ENCODE assay signal across 2 cellular contexts in the genomic region with DNA sequence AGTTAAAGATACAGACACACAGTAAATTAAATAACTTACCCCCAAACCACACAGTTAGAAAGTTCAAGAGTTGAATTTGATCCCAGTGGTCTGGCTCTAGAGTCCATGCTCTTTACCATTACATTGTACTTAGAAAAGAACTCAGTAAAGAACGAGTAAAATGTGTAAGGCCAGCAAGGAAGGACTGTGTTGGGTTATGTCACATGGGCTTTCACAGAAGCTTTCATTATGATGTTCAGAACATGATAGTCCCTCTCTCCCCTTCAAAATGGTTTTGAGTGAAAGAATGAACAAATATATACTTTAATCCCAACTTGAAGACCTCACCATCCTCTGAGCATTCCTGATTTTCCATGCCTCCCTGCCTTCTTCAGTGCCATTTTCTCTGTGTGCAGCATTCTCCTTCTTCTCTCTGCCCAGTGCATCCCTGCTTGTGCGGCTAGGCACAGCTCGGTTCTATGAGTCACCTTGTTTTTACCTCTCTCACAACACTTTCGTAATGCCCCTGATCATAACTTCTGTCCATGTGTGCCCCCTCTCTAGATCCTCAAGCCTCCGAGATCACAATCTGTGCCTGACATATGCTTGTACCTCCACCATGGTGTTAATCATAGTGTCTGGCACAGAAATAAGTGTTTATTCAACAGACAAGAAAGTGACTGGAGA.
TF ChIP-seq lines count a peak whose summit lies in the region.

No MANE protein-coding gene starts in this region.

TF ChIP-seq in IMR-90, 13 proteins besides CTCF, POLR2A, EP300 and RAD21:
- TF ChIP-seq CEBPB (IDR thresholded peaks at IDR 0.05; ENCODE audit: low read depth, low read length): peak; percentile 35; the same call in 1 of the 2 replicates
- TF ChIP-seq SMC3 (IDR thresholded peaks at IDR 0.05; ENCODE audit: low read depth, low read length): no peak
- no peak for TF ChIP-seq RFX5 (IDR thresholded peaks at IDR 0.05; ENCODE audit: low read depth, low read length)
- TF ChIP-seq, protein P1, sequence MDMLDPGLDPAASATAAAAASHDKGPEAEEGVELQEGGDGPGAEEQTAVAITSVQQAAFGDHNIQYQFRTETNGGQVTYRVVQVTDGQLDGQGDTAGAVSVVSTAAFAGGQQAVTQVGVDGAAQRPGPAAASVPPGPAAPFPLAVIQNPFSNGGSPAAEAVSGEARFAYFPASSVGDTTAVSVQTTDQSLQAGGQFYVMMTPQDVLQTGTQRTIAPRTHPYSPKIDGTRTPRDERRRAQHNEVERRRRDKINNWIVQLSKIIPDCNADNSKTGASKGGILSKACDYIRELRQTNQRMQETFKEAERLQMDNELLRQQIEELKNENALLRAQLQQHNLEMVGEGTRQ (IDR thresholded peaks at IDR 0.05; ENCODE audit: low read depth, low read length): no peak
- peak; percentile 24; the same call in 1 of the 2 replicates for TF ChIP-seq FOS (IDR thresholded peaks at IDR 0.05; ENCODE audit: low read depth, low read length)
- TF ChIP-seq CHD1 (IDR thresholded peaks at IDR 0.05; ENCODE audit: low read depth, low read length): no peak

TF ChIP-seq in HepG2, 621 proteins besides CTCF, POLR2A, EP300 and RAD21:
- no peak for TF ChIP-seq ZBTB42 (CRISPR knock-in tag; IDR thresholded peaks at IDR 0.05)
- no peak for TF ChIP-seq TEAD2 (CRISPR knock-in tag; IDR thresholded peaks at IDR 0.05)
- no peak for TF ChIP-seq SRSF4 (IDR thresholded peaks at IDR 0.05; ENCODE audit: low read depth, low read length, poor library complexity, severe bottlenecking)
- TF ChIP-seq, protein P2, sequence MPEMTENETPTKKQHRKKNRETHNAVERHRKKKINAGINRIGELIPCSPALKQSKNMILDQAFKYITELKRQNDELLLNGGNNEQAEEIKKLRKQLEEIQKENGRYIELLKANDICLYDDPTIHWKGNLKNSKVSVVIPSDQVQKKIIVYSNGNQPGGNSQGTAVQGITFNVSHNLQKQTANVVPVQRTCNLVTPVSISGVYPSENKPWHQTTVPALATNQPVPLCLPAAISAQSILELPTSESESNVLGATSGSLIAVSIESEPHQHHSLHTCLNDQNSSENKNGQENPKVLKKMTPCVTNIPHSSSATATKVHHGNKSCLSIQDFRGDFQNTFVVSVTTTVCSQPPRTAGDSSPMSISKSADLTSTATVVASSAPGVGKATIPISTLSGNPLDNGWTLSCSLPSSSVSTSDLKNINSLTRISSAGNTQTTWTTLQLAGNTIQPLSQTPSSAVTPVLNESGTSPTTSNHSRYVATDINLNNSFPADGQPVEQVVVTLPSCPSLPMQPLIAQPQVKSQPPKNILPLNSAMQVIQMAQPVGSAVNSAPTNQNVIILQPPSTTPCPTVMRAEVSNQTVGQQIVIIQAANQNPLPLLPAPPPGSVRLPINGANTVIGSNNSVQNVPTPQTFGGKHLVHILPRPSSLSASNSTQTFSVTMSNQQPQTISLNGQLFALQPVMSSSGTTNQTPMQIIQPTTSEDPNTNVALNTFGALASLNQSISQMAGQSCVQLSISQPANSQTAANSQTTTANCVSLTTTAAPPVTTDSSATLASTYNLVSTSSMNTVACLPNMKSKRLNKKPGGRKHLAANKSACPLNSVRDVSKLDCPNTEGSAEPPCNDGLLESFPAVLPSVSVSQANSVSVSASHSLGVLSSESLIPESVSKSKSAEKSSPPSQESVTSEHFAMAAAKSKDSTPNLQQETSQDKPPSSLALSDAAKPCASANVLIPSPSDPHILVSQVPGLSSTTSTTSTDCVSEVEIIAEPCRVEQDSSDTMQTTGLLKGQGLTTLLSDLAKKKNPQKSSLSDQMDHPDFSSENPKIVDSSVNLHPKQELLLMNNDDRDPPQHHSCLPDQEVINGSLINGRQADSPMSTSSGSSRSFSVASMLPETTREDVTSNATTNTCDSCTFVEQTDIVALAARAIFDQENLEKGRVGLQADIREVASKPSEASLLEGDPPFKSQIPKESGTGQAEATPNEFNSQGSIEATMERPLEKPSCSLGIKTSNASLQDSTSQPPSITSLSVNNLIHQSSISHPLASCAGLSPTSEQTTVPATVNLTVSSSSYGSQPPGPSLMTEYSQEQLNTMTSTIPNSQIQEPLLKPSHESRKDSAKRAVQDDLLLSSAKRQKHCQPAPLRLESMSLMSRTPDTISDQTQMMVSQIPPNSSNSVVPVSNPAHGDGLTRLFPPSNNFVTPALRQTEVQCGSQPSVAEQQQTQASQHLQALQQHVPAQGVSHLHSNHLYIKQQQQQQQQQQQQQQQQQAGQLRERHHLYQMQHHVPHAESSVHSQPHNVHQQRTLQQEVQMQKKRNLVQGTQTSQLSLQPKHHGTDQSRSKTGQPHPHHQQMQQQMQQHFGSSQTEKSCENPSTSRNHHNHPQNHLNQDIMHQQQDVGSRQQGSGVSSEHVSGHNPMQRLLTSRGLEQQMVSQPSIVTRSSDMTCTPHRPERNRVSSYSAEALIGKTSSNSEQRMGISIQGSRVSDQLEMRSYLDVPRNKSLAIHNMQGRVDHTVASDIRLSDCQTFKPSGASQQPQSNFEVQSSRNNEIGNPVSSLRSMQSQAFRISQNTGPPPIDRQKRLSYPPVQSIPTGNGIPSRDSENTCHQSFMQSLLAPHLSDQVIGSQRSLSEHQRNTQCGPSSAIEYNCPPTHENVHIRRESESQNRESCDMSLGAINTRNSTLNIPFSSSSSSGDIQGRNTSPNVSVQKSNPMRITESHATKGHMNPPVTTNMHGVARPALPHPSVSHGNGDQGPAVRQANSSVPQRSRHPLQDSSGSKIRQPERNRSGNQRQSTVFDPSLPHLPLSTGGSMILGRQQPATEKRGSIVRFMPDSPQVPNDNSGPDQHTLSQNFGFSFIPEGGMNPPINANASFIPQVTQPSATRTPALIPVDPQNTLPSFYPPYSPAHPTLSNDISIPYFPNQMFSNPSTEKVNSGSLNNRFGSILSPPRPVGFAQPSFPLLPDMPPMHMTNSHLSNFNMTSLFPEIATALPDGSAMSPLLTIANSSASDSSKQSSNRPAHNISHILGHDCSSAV (CRISPR knock-in tag; IDR thresholded peaks at IDR 0.05; ENCODE audit: borderline replicate concordance): no peak
- TF ChIP-seq ZNF577 (CRISPR knock-in tag; IDR thresholded peaks at IDR 0.05; ENCODE audit: borderline replicate concordance, low read depth): no peak
- no peak for TF ChIP-seq JDP2 (CRISPR knock-in tag; IDR thresholded peaks at IDR 0.05; ENCODE audit: borderline replicate concordance)
- TF ChIP-seq ZNF782 (CRISPR knock-in tag; IDR thresholded peaks at IDR 0.05; ENCODE audit: borderline replicate concordance): no peak
- TF ChIP-seq, protein P3, sequence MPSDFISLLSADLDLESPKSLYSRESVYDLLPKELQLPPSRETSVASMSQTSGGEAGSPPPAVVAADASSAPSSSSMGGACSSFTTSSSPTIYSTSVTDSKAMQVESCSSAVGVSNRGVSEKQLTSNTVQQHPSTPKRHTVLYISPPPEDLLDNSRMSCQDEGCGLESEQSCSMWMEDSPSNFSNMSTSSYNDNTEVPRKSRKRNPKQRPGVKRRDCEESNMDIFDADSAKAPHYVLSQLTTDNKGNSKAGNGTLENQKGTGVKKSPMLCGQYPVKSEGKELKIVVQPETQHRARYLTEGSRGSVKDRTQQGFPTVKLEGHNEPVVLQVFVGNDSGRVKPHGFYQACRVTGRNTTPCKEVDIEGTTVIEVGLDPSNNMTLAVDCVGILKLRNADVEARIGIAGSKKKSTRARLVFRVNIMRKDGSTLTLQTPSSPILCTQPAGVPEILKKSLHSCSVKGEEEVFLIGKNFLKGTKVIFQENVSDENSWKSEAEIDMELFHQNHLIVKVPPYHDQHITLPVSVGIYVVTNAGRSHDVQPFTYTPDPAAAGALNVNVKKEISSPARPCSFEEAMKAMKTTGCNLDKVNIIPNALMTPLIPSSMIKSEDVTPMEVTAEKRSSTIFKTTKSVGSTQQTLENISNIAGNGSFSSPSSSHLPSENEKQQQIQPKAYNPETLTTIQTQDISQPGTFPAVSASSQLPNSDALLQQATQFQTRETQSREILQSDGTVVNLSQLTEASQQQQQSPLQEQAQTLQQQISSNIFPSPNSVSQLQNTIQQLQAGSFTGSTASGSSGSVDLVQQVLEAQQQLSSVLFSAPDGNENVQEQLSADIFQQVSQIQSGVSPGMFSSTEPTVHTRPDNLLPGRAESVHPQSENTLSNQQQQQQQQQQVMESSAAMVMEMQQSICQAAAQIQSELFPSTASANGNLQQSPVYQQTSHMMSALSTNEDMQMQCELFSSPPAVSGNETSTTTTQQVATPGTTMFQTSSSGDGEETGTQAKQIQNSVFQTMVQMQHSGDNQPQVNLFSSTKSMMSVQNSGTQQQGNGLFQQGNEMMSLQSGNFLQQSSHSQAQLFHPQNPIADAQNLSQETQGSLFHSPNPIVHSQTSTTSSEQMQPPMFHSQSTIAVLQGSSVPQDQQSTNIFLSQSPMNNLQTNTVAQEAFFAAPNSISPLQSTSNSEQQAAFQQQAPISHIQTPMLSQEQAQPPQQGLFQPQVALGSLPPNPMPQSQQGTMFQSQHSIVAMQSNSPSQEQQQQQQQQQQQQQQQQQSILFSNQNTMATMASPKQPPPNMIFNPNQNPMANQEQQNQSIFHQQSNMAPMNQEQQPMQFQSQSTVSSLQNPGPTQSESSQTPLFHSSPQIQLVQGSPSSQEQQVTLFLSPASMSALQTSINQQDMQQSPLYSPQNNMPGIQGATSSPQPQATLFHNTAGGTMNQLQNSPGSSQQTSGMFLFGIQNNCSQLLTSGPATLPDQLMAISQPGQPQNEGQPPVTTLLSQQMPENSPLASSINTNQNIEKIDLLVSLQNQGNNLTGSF (CRISPR knock-in tag; IDR thresholded peaks at IDR 0.05): no peak
- TF ChIP-seq, protein P4, sequence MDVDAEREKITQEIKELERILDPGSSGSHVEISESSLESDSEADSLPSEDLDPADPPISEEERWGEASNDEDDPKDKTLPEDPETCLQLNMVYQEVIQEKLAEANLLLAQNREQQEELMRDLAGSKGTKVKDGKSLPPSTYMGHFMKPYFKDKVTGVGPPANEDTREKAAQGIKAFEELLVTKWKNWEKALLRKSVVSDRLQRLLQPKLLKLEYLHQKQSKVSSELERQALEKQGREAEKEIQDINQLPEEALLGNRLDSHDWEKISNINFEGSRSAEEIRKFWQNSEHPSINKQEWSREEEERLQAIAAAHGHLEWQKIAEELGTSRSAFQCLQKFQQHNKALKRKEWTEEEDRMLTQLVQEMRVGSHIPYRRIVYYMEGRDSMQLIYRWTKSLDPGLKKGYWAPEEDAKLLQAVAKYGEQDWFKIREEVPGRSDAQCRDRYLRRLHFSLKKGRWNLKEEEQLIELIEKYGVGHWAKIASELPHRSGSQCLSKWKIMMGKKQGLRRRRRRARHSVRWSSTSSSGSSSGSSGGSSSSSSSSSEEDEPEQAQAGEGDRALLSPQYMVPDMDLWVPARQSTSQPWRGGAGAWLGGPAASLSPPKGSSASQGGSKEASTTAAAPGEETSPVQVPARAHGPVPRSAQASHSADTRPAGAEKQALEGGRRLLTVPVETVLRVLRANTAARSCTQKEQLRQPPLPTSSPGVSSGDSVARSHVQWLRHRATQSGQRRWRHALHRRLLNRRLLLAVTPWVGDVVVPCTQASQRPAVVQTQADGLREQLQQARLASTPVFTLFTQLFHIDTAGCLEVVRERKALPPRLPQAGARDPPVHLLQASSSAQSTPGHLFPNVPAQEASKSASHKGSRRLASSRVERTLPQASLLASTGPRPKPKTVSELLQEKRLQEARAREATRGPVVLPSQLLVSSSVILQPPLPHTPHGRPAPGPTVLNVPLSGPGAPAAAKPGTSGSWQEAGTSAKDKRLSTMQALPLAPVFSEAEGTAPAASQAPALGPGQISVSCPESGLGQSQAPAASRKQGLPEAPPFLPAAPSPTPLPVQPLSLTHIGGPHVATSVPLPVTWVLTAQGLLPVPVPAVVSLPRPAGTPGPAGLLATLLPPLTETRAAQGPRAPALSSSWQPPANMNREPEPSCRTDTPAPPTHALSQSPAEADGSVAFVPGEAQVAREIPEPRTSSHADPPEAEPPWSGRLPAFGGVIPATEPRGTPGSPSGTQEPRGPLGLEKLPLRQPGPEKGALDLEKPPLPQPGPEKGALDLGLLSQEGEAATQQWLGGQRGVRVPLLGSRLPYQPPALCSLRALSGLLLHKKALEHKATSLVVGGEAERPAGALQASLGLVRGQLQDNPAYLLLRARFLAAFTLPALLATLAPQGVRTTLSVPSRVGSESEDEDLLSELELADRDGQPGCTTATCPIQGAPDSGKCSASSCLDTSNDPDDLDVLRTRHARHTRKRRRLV (CRISPR knock-in tag; IDR thresholded peaks at IDR 0.05): no peak
- no peak for TF ChIP-seq ZNF33A (CRISPR knock-in tag; IDR thresholded peaks at IDR 0.05; ENCODE audit: borderline replicate concordance)
- TF ChIP-seq HHEX (CRISPR knock-in tag; IDR thresholded peaks at IDR 0.05): no peak
- TF ChIP-seq ETV6 (CRISPR knock-in tag; conservative IDR thresholded peaks at IDR 0.05): no peak
- no peak for TF ChIP-seq ETV5 (CRISPR knock-in tag; IDR thresholded peaks at IDR 0.05; ENCODE audit: borderline replicate concordance)
- TF ChIP-seq SNRNP70 (IDR thresholded peaks at IDR 0.05; ENCODE audit: low read depth, low read length): no peak
- TF ChIP-seq RAD51 (IDR thresholded peaks at IDR 0.05; ENCODE audit: borderline replicate concordance): no peak
- TF ChIP-seq NFIC (IDR thresholded peaks at IDR 0.05; ENCODE audit: low read length): no peak
- TF ChIP-seq, protein P5, sequence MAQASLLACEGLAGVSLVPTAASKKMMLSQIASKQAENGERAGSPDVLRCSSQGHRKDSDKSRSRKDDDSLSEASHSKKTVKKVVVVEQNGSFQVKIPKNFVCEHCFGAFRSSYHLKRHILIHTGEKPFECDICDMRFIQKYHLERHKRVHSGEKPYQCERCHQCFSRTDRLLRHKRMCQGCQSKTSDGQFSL (CRISPR knock-in tag; IDR thresholded peaks at IDR 0.05): no peak
- TF ChIP-seq ZC3H4 (CRISPR knock-in tag; IDR thresholded peaks at IDR 0.05; ENCODE audit: borderline replicate concordance): no peak
- TF ChIP-seq HIVEP1 (CRISPR knock-in tag; IDR thresholded peaks at IDR 0.05): no peak
- TF ChIP-seq NFKBIZ (CRISPR knock-in tag; IDR thresholded peaks at IDR 0.05): no peak
